In genomic region chr15:70559223-70559823, GRCh38 we compare ENCODE assay signal across 10 cellular contexts.
DNase-seq lines count a peak whose midpoint lies in the region; ATAC-seq, FAIRE-seq and TF ChIP-seq lines count a peak whose summit lies in the region.
"Had no signal": no experiment of that assay in that cellular context is flagged by ENCODE, and none has a peak within 500 bp of the region (broad histone marks: within the 10 kb centered on the region; RNA-seq: fewer than 3 reads in every experiment).

No MANE protein-coding gene starts in this region.

- H3K4me1 Mint-ChIP-seq in activated CD4-positive, alpha-beta T cell treated with anti-CD3 and anti-CD28 coated beads, Interleukin-2, amount 10 ng/mL, durations not matched to agents 24 days and 14 days, result peaks cover 9% of the 10 kb centered on the region

- no peak overlapping the region for H3K14ac ChIP-seq in H1 (ENCODE audit: insufficient read length)

- no peak for TF ChIP-seq EP300 in H1 (IDR thresholded peaks at IDR 0.05; ENCODE audit: borderline replicate concordance in 1 of 2, low read depth in 2 of 2, low read length in 2 of 2)

- H2AFZ ChIP-seq in H1 (ENCODE audit: low read length), result no peak overlapping the region

- no peak overlapping the region for H3K4me2 ChIP-seq in H1 (ENCODE audit: insufficient read depth in 1 of 2, low read depth in 2 of 2, low read length in 2 of 2)

- peak overlapping the region; percentile 61 for H4K91ac ChIP-seq in H1 (replicated peaks; ENCODE audit: insufficient read length, low read length)

- no peak overlapping the region for H3K23ac ChIP-seq in H1 (ENCODE audit: insufficient read length)

- H3K27ac Mint-ChIP-seq in activated CD4-positive, alpha-beta T cell treated with anti-CD3 and anti-CD28 coated beads, Interleukin-2, amount 10 ng/mL, durations not matched to agents 24 days and 14 days, result no peak overlapping the region

- H2BK15ac ChIP-seq in H1 (ENCODE audit: low read length), result peak overlapping the region; percentile 48; the same call in 1 of the 2 replicates

- no peak for FAIRE-seq in H1 (lab: Jason Lieb, UNC)

- peak in 1 of 2 experiments; percentile 88 for DNase-seq in HL-60 (ENCODE audit: low read depth in 1 of 2, low spot score in 1 of 2)
- peak; percentile 90 for DNase-seq in activated CD4-positive, alpha-beta T cell treated with anti-CD3 and anti-CD28 coated beads, Interleukin-2, amount 10 ng/mL, durations not matched to agents 24 days and 14 days
- DNase-seq in H1 (ENCODE audit: low read depth in 1 of 2, low spot score in 2 of 2), result no peak
- DNase-seq in gastrocnemius medialis, result peak; percentile 22 to 28
- no peak for DNase-seq in HK-2 (ENCODE audit: unreplicated experiment)
- DNase-seq in GOT3 (lab: John Stamatoyannopoulos, UW), result no peak
- DNase-seq in NCI-H2196 (lab: John Stamatoyannopoulos, UW; ENCODE audit: unreplicated experiment), result no peak

- H2BK120ac ChIP-seq in H1 (replicated peaks; ENCODE audit: low read depth, low read length), result no peak overlapping the region

- H4K8ac ChIP-seq in H1 (ENCODE audit: extremely low read depth, insufficient read depth, low read length), result no peak overlapping the region

- no peak overlapping the region for H2BK20ac ChIP-seq in H1 (ENCODE audit: low read length)

- H2BK5ac ChIP-seq in H1 (ENCODE audit: low read depth, low read length), result peak overlapping the region; percentile 50; the same call in 1 of the 2 replicates

- 0 out of 2 replicates have a peak overlapping the region, but pooled peaks have one; percentile 41 for H2BK12ac ChIP-seq in H1 (ENCODE audit: low read depth, low read length)

- H3K56ac ChIP-seq in H1 (replicated peaks; ENCODE audit: insufficient read length, low read depth, low read length), result no peak overlapping the region

- TF ChIP-seq POLR2A in H1 (IDR thresholded peaks at IDR 0.05; ENCODE audit: control extremely low read depth in 1 of 2, low read depth in 2 of 2, low read length in 2 of 2) (no peak), gastrocnemius medialis (IDR thresholded peaks at IDR 0.05) (no peak)

- H3K9me3 ChIP-seq in H1 (ENCODE audit: insufficient read depth in 2 of 2, low read depth in 1 of 2, low read length in 1 of 2) (no peaks in the 10 kb centered on the region), gastrocnemius medialis (no peaks in the 10 kb centered on the region)
- H3K9me3 ChIP-seq: HAP-1, vagina had no signal

- in situ Hi-C loops in gastrocnemius medialis (cut with MboI; ENCODE audit: low sequenced_read_pairs in 4 of 4), result no loop called here

- H3K4me1 ChIP-seq in H1 (replicated peaks in 1 of 4; ENCODE audit: control insufficient read depth in 3 of 4, insufficient read depth in 4 of 4, low read length in 3 of 4) (peaks cover 0 to 4% (median 0%) of the 10 kb centered on the region in 4 experiments; a peak in 3 of 7 replicates), gastrocnemius medialis (peaks cover 16 to 18% of the 10 kb centered on the region in 2 donors)
- H3K4me1 ChIP-seq: HAP-1 had no signal

- no peaks in the 10 kb centered on the region for H3K9me3 Mint-ChIP-seq in activated CD4-positive, alpha-beta T cell treated with anti-CD3 and anti-CD28 coated beads, Interleukin-2, amount 10 ng/mL, durations not matched to agents 24 days and 14 days

- 0 out of 2 replicates have a peak, but pooled peaks cover 3% of the 10 kb centered on the region for H3K79me1 ChIP-seq in H1 (ENCODE audit: low read depth, low read length)

- 83% methylated on average over 11 of the region's 11 CpGs; no CpG with 5 or more reads in 1 of the 2 experiments for WGBS in H1 (ENCODE audit: extremely low coverage in 1 of 2, insufficient coverage in 1 of 2, insufficient read length in 1 of 2, insufficient replicate concordance in 2 of 2, low coverage in 1 of 2, low lambda C conversion rate in 2 of 2, missing lambda C conversion rate in 1 of 2), 2 experiments

- H3K27me3 ChIP-seq in HL-60 (ENCODE audit: insufficient read depth, poor library complexity, severe bottlenecking) (no peaks in the 10 kb centered on the region), H1 (replicated peaks in 1 of 4; ENCODE audit: control insufficient read depth in 3 of 4, extremely low read depth in 1 of 4, insufficient read depth in 3 of 4, low read length in 3 of 4) (no peaks in the 10 kb centered on the region; a peak in 1 of 7 replicates), gastrocnemius medialis (no peaks in the 10 kb centered on the region)
- H3K27me3 ChIP-seq: vagina had no signal

- H3K4me3 ChIP-seq in HL-60 (replicated peaks; ENCODE audit: insufficient read depth, low read length), result no peak overlapping the region
- H3K4me3 ChIP-seq in H1 (ENCODE audit: extremely low read depth in 1 of 4, insufficient read depth in 2 of 4, low read depth in 3 of 4, low read length in 4 of 4), result no peak overlapping the region
- H3K4me3 ChIP-seq in gastrocnemius medialis, result peak overlapping the region in 1 of 4 donors; percentile 8
- H3K4me3 ChIP-seq: HAP-1 had no signal

- H4K20me1 ChIP-seq in H1 (replicated peaks in 1 of 2; ENCODE audit: control insufficient read depth in 1 of 2, insufficient read depth in 2 of 2, low read length in 2 of 2), result peaks cover 0 to 7% of the 10 kb centered on the region in 2 experiments

- H3K36me3 ChIP-seq in H1 (ENCODE audit: control insufficient read depth in 2 of 4, insufficient read depth in 4 of 4, low read length in 3 of 4) (no peaks in the 10 kb centered on the region), gastrocnemius medialis (no peaks in the 10 kb centered on the region)
- H3K36me3 ChIP-seq: HAP-1, vagina had no signal

- peaks cover 7% of the 10 kb centered on the region; the same call in 1 of the 2 replicates for H3K23me2 ChIP-seq in H1 (ENCODE audit: low read depth, low read length)

- no peak for TF ChIP-seq RAD21 in H1 (IDR thresholded peaks at IDR 0.05 in 1 of 2, conservative IDR thresholded peaks at IDR 0.05 in 1 of 2; ENCODE audit: low read depth in 2 of 2, low read length in 2 of 2)

- H3K36me3 Mint-ChIP-seq in activated CD4-positive, alpha-beta T cell treated with anti-CD3 and anti-CD28 coated beads, Interleukin-2, amount 10 ng/mL, durations not matched to agents 24 days and 14 days (ENCODE audit: low read depth), result no peaks in the 10 kb centered on the region

- TF ChIP-seq CTCF in HL-60 (IDR thresholded peaks at IDR 0.05; ENCODE audit: insufficient read depth, low read length) (no peak), H1 (IDR thresholded peaks at IDR 0.05; ENCODE audit: control extremely low read depth in 1 of 3, insufficient read depth in 1 of 3, low read depth in 1 of 3, low read length in 3 of 3) (no peak), gastrocnemius medialis (IDR thresholded peaks at IDR 0.05 in 4 of 5, conservative IDR thresholded peaks at IDR 0.05 in 1 of 5) (no peak)

- CTCF ChIA-PET in H1 (lab: Charles Lee; ENCODE audit: partially characterized antibody), result interaction anchor here (0.7 to 2.7 kb wide), 6 partner anchors 9 to 122 kb away, joined by 3 to 11 read pairs (median 3); no protein-coding TSS in a partner anchor

- no peaks in the 10 kb centered on the region for H3K79me2 ChIP-seq in H1 (ENCODE audit: control insufficient read depth in 1 of 2, insufficient read depth in 2 of 2, low read length in 2 of 2)

- POLR2A ChIA-PET in H1 (lab: Charles Lee; ENCODE audit: partially characterized antibody), result interaction anchor here (1.3 kb wide), 1 partner anchor 9 kb away, joined by 4 read pairs; no protein-coding TSS in a partner anchor

- no peak overlapping the region for H3K4ac ChIP-seq in H1 (replicated peaks; ENCODE audit: insufficient read length, low read depth, low read length)

- H3K9ac ChIP-seq in H1 (replicated peaks in 1 of 4; ENCODE audit: extremely low read depth in 1 of 4, low read depth in 3 of 4, low read length in 3 of 4), result no peak overlapping the region

- no peak overlapping the region for H3K4me3 Mint-ChIP-seq in activated CD4-positive, alpha-beta T cell treated with anti-CD3 and anti-CD28 coated beads, Interleukin-2, amount 10 ng/mL, durations not matched to agents 24 days and 14 days

- ATAC-seq in gastrocnemius medialis (peak in 1 of 2 donors; percentile 52), GM19452 (IDR thresholded peaks at IDR 0.05; ENCODE audit: unreplicated experiment) (no peak)

- no peak overlapping the region for H4K5ac ChIP-seq in H1 (ENCODE audit: insufficient read length, low read depth, low read length)

- H2AK5ac ChIP-seq in H1 (ENCODE audit: low read depth, low read length), result no peak overlapping the region; the same call in 1 of the 2 replicates

- intact Hi-C loops in activated CD4-positive, alpha-beta T cell treated with anti-CD3 and anti-CD28 coated beads, Interleukin-2, amount 10 ng/mL, durations not matched to agents 24 days and 14 days (cut with micrococcal nuclease), result loop anchor here (2.0 kb wide), 1 partner anchor 31 kb away; no protein-coding TSS in a partner anchor
- intact Hi-C loops in gastrocnemius medialis (cut with DNase I; ENCODE audit: low total_unique reads), result no loop called here

- H3K18ac ChIP-seq in H1 (ENCODE audit: extremely low read depth, low read length), result no peak overlapping the region; the same call in 1 of the 2 replicates

- H3K27me3 Mint-ChIP-seq in activated CD4-positive, alpha-beta T cell treated with anti-CD3 and anti-CD28 coated beads, Interleukin-2, amount 10 ng/mL, durations not matched to agents 24 days and 14 days, result peaks cover 30% of the 10 kb centered on the region

- peak overlapping the region; percentile 28 for H3K27ac ChIP-seq in HL-60 (replicated peaks)
- H3K27ac ChIP-seq in H1 (ENCODE audit: low read depth, low read length), result no peak overlapping the region
- no peak overlapping the region for H3K27ac ChIP-seq in gastrocnemius medialis
- H3K27ac ChIP-seq: vagina had no signal

TF ChIP-seq in H1, 55 proteins besides CTCF, POLR2A, EP300 and RAD21 (continues in another document):
- no peak for TF ChIP-seq GABPA (IDR thresholded peaks at IDR 0.05; ENCODE audit: borderline replicate concordance, insufficient read depth, low read length)
- TF ChIP-seq, protein P1, sequence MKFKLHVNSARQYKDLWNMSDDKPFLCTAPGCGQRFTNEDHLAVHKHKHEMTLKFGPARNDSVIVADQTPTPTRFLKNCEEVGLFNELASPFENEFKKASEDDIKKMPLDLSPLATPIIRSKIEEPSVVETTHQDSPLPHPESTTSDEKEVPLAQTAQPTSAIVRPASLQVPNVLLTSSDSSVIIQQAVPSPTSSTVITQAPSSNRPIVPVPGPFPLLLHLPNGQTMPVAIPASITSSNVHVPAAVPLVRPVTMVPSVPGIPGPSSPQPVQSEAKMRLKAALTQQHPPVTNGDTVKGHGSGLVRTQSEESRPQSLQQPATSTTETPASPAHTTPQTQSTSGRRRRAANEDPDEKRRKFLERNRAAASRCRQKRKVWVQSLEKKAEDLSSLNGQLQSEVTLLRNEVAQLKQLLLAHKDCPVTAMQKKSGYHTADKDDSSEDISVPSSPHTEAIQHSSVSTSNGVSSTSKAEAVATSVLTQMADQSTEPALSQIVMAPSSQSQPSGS (IDR thresholded peaks at IDR 0.05; ENCODE audit: low read length), result no peak
- no peak for TF ChIP-seq TAF7 (optimal IDR thresholded peaks at IDR 0.05; ENCODE audit: borderline replicate concordance, low read depth, low read length)
- TF ChIP-seq SIN3A (conservative IDR thresholded peaks at IDR 0.05 in 1 of 2, IDR thresholded peaks at IDR 0.05 in 1 of 2; ENCODE audit: low read depth in 1 of 2, low read length in 2 of 2), result no peak
- TF ChIP-seq BACH1 (IDR thresholded peaks at IDR 0.05; ENCODE audit: low read length), result no peak
- TF ChIP-seq GTF2F1 (IDR thresholded peaks at IDR 0.05; ENCODE audit: borderline replicate concordance, low read depth, low read length), result no peak
- no peak for TF ChIP-seq KDM5A (IDR thresholded peaks at IDR 0.05; ENCODE audit: low read length)

Comparison
In these comparisons a context has a peak if more than half of its experiments do, and no peak if none do; other contexts are left out.
1. DNase-seq: peak in activated CD4-positive, alpha-beta T cell treated with anti-CD3 and anti-CD28 coated beads, Interleukin-2, amount 10 ng/mL, durations not matched to agents 24 days and 14 days (single experiment) and gastrocnemius medialis (2 of 2); none in H1 (0 of 2), HK-2 (single experiment), GOT3 (single experiment) and NCI-H2196 (single experiment).